In the genomic region with DNA sequence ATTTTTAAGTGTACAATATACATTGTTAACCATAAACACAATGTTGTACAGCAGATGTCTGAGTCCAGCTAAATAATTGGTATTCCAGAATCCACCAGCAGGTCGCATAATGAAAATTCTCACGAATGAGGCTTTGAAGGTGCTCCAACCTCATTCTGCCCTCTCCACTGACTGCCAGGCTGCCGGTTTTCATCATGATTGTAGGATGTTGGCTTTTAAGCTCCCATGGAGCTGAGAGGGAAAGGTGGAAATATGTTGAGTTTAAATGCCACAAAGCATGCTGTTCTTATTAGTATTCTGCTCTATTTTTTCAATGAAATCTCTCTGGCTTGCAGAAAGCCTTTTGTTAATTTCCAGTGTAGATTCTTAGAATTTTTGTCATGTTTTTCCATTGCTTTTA, we compare ENCODE assay signal across 23 cellular contexts.
DNase-seq lines count a peak whose midpoint lies in the region; ATAC-seq, FAIRE-seq and TF ChIP-seq lines count a peak whose summit lies in the region.
"Had no signal": no experiment of that assay in that cellular context is flagged by ENCODE, and none has a peak within 500 bp of the region (broad histone marks: within the 10 kb centered on the region; RNA-seq: fewer than 3 reads in every experiment).

No MANE protein-coding gene starts in this region.

- H3K4ac ChIP-seq in IMR-90 (ENCODE audit: low read depth, low read length): no peak overlapping the region

- dilution Hi-C loops in IMR-90 (cut with HindIII; ENCODE audit: low sequenced_read_pairs, unreplicated experiment): no loop called here

- no peak for TF ChIP-seq POLR2A in IMR-90 (IDR thresholded peaks at IDR 0.05; ENCODE audit: low read depth, low read length)
- no peak for TF ChIP-seq POLR2A in lower leg skin (IDR thresholded peaks at IDR 0.05)

- H2BK15ac ChIP-seq in IMR-90 (ENCODE audit: low read depth, low read length): no peak overlapping the region

- H2BK20ac ChIP-seq in IMR-90 (ENCODE audit: low read depth, low read length): peak overlapping the region; percentile 22; the same call in 1 of the 2 replicates

- peak overlapping the region; percentile 29; the same call in 1 of the 2 replicates for H2BK120ac ChIP-seq in IMR-90 (ENCODE audit: low read depth, low read length)

- H3K14ac ChIP-seq in IMR-90 (replicated peaks; ENCODE audit: low read depth, low read length): no peak overlapping the region; the same call in 1 of the 2 replicates

- TF ChIP-seq RAD21 in IMR-90 (IDR thresholded peaks at IDR 0.05; ENCODE audit: low read length): no peak

- no peak overlapping the region for H3K56ac ChIP-seq in IMR-90 (ENCODE audit: extremely low read depth, insufficient read depth, low read length)

- FAIRE-seq in HTR-8/SVneo (lab: Jason Lieb, UNC): no peak
- FAIRE-seq: bronchial epithelial cell, H1 had no signal

- H3K23ac ChIP-seq in IMR-90 (ENCODE audit: low read depth, low read length): no peak overlapping the region

- H4K8ac ChIP-seq in IMR-90 (ENCODE audit: low read depth in 2 of 2, low read length in 2 of 2): no peak overlapping the region; a peak in 1 of 4 replicates

- H3K27ac ChIP-seq in C4-2B: no peak overlapping the region
- no peak overlapping the region for H3K27ac ChIP-seq in IMR-90 (ENCODE audit: insufficient read depth, low read length)
- no peak overlapping the region for H3K27ac ChIP-seq in brain microvascular endothelial cell
- no peak overlapping the region for H3K27ac ChIP-seq in colonic mucosa
- H3K27ac ChIP-seq: BLaER1 treated with 17β-estradiol and CSF1 and Interleukin-3, amounts not matched to agents 10 nM and 100 nM; esophagus squamous epithelium; heart right ventricle had no signal

- H3K9me1 ChIP-seq in IMR-90 (ENCODE audit: insufficient read depth, low read length): peaks cover 4% of the 10 kb centered on the region

- H3K36me3 ChIP-seq in IMR-90 (ENCODE audit: control insufficient read depth, insufficient read depth, low read length) (no peaks in the 10 kb centered on the region), brain microvascular endothelial cell (replicated peaks) (no peaks in the 10 kb centered on the region), neuron (ENCODE audit: insufficient read depth, low read length) (no peaks in the 10 kb centered on the region), colonic mucosa (no peaks in the 10 kb centered on the region)
- H3K36me3 ChIP-seq: BLaER1 treated with 17β-estradiol and CSF1 and Interleukin-3, amounts not matched to agents 10 nM and 100 nM; esophagus squamous epithelium; heart right ventricle had no signal

- in situ Hi-C loops in IMR-90 (cut with MboI; ENCODE audit: low sequenced_read_pairs): no loop called here
- in situ Hi-C loops in brain microvascular endothelial cell (cut with HindIII; ENCODE audit: low pct_ligation_motif_present, low sequenced_read_pairs): loop anchor here (25.0 kb wide), 1 partner anchor 463 kb away; the partner anchor contains the start of gene PDGFD

- intact Hi-C loops in IMR-90 (cut with micrococcal nuclease): no loop called here
- intact Hi-C loops in colonic mucosa (cut with DNase I): no loop called here
- intact Hi-C loops in lower leg skin (cut with DNase I; ENCODE audit: low total_unique reads): no loop called here

- POLR2A ChIA-PET in IMR-90 (lab: Charles Lee; ENCODE audit: unreplicated experiment): no interaction called here

- peak overlapping the region; percentile 18 for H2BK5ac ChIP-seq in IMR-90 (ENCODE audit: low read depth, low read length, poor library complexity, severe bottlenecking)

- H3K9me3 ChIP-seq in IMR-90 (ENCODE audit: control insufficient read depth, insufficient read depth, low read length) (no peaks in the 10 kb centered on the region), neuron (ENCODE audit: low read length) (no peaks in the 10 kb centered on the region), colonic mucosa (no peaks in the 10 kb centered on the region)
- H3K9me3 ChIP-seq: esophagus squamous epithelium had no signal

- H2AFZ ChIP-seq in IMR-90 (replicated peaks; ENCODE audit: low read length, poor library complexity) (no peak overlapping the region), neuron (ENCODE audit: low read depth, low read length) (peak overlapping the region; percentile 18)

- DNase-seq in IMR-90: no peak
- DNase-seq in brain microvascular endothelial cell: no peak
- DNase-seq in colonic mucosa: no peak
- no peak for DNase-seq in HTR-8/SVneo (ENCODE audit: insufficient read length, low spot score)
- DNase-seq in lower leg skin (ENCODE audit: low spot score in 2 of 2): no peak
- no peak for DNase-seq in RPMI8226
- DNase-seq: activated B cell treated with CpG ODN at 0.5 μM for 24 hours; activated CD8-positive, alpha-beta T cell treated with anti-CD3 and anti-CD28 coated beads for 36 hours; activated naive CD4-positive, alpha-beta T cell treated with anti-CD3 and anti-CD28 coated beads, Interleukin-2, amount 50 U/mL, for 16 hours; activated T-cell treated with anti-CD3 and anti-CD28 coated beads, Interleukin-2, amount 50 U/mL, for 4 hours; esophagus squamous epithelium; heart right ventricle; naive B cell; NCI-H187; NCI-H510A; SHP77 treated with DMSO at 0.1 percent for 48 hours; stimulated activated CD4-positive, alpha-beta T cell treated with anti-CD3 and anti-CD28 coated beads, Interleukin-4, amount 100 ng/mL, for 4 hours had no signal

- no peak overlapping the region for H3K4me2 ChIP-seq in IMR-90 (ENCODE audit: low read depth, low read length)
- H3K4me2 ChIP-seq: BLaER1 treated with 17β-estradiol and CSF1 and Interleukin-3, amounts not matched to agents 10 nM and 100 nM had no signal

- no peaks in the 10 kb centered on the region for H3K79me1 ChIP-seq in IMR-90 (ENCODE audit: low read depth in 1 of 2, low read length in 2 of 2)

- no peak for ATAC-seq in IMR-90 (ENCODE audit: low read depth)
- ATAC-seq: activated CD8-positive, alpha-beta T cell treated with anti-CD3 and anti-CD28 coated beads for 36 hours; activated T-cell treated with anti-CD3 and anti-CD28 coated beads, Interleukin-2, amount 50 U/mL, for 4 hours; heart right ventricle had no signal

- CTCF ChIA-PET in IMR-90 (lab: Yijun Ruan, JAX): no interaction called here

- no peaks in the 10 kb centered on the region for H4K20me1 ChIP-seq in IMR-90 (ENCODE audit: insufficient read depth, low read length)
- H4K20me1 ChIP-seq: BLaER1 treated with 17β-estradiol and CSF1 and Interleukin-3, amounts not matched to agents 10 nM and 100 nM had no signal

- no peak overlapping the region for H2AK5ac ChIP-seq in IMR-90 (ENCODE audit: low read depth, low read length)

- H4K5ac ChIP-seq in IMR-90 (ENCODE audit: low read depth, low read length): peak overlapping the region; percentile 75; the same call in 1 of the 2 replicates

- H3K4me3 ChIP-seq in IMR-90 (ENCODE audit: insufficient read depth, low read depth, low read length): no peak overlapping the region
- H3K4me3 ChIP-seq in brain microvascular endothelial cell (ENCODE audit: low read depth, low read length): no peak overlapping the region
- H3K4me3 ChIP-seq in neuron (ENCODE audit: low read length): no peak overlapping the region
- H3K4me3 ChIP-seq in colonic mucosa: no peak overlapping the region
- H3K4me3 ChIP-seq in lower leg skin (ENCODE audit: low read depth, poor library complexity, severe bottlenecking): no peak overlapping the region
- H3K4me3 ChIP-seq: BLaER1 treated with 17β-estradiol and CSF1 and Interleukin-3, amounts not matched to agents 10 nM and 100 nM; esophagus squamous epithelium; heart right ventricle; lung had no signal

- H3K9ac ChIP-seq in IMR-90 (ENCODE audit: low read depth, low read length) (no peak overlapping the region), colonic mucosa (ENCODE audit: low read depth in 2 of 2, low read length in 2 of 2) (no peak overlapping the region)
- H3K9ac ChIP-seq: BLaER1 treated with 17β-estradiol and CSF1 and Interleukin-3, amounts not matched to agents 10 nM and 100 nM had no signal

- no CpG with 5 or more reads among the region's 3 CpGs for WGBS in IMR-90 (ENCODE audit: extremely low coverage in 2 of 2, insufficient read length in 1 of 2), 2 experiments
- 59 to 79% methylated on average over 3 of the region's 3 CpGs for WGBS in lower leg skin, 2 donors

- BruUV-seq in IMR-90 (replicated peaks; lab: Mats Ljungman, UMichigan): no TSS peak

- 0 out of 2 replicates have a peak, but pooled peaks have one; percentile 8 for TF ChIP-seq CTCF in C4-2B (conservative IDR thresholded peaks at IDR 0.05)
- 0 out of 2 replicates have a peak, but pooled peaks have one; percentile 5 for TF ChIP-seq CTCF in IMR-90 (conservative IDR thresholded peaks at IDR 0.05; ENCODE audit: low read depth, low read length)
- peak; percentile 34 for TF ChIP-seq CTCF in brain microvascular endothelial cell (IDR thresholded peaks at IDR 0.05; ENCODE audit: low read depth, low read length, missing control alignments)
- no peak for TF ChIP-seq CTCF in colonic mucosa (IDR thresholded peaks at IDR 0.05)
- TF ChIP-seq CTCF in lower leg skin (IDR thresholded peaks at IDR 0.05): no peak

- 0 out of 2 replicates have a peak overlapping the region, but pooled peaks have one; percentile 17 for H4K91ac ChIP-seq in IMR-90 (ENCODE audit: insufficient read depth, low read depth, low read length)

- H3K18ac ChIP-seq in IMR-90 (ENCODE audit: low read depth, low read length): peak overlapping the region; percentile 93

- no peaks in the 10 kb centered on the region for H3K27me3 ChIP-seq in IMR-90 (ENCODE audit: control insufficient read depth, insufficient read depth, low read length)
- H3K27me3 ChIP-seq in brain microvascular endothelial cell (replicated peaks): no peaks in the 10 kb centered on the region
- no peaks in the 10 kb centered on the region for H3K27me3 ChIP-seq in neuron (ENCODE audit: insufficient read depth, low read length)
- H3K27me3 ChIP-seq in colonic mucosa: no peaks in the 10 kb centered on the region
- H3K27me3 ChIP-seq: BLaER1 treated with 17β-estradiol and CSF1 and Interleukin-3, amounts not matched to agents 10 nM and 100 nM; esophagus squamous epithelium; heart right ventricle had no signal

- H3K4me1 ChIP-seq in IMR-90 (ENCODE audit: control insufficient read depth, insufficient read depth, low read length) (peaks cover 10% of the 10 kb centered on the region), neuron (ENCODE audit: insufficient read depth, low read length) (peaks cover 4% of the 10 kb centered on the region), colonic mucosa (no peaks in the 10 kb centered on the region)
- H3K4me1 ChIP-seq: BLaER1 treated with 17β-estradiol and CSF1 and Interleukin-3, amounts not matched to agents 10 nM and 100 nM had no signal

- no peak overlapping the region for H2AK9ac ChIP-seq in IMR-90 (replicated peaks; ENCODE audit: low read depth, low read length, poor library complexity)

TF ChIP-seq in IMR-90, 13 proteins besides CTCF, POLR2A, EP300 and RAD21 (continues in another document):
- TF ChIP-seq MXI1 (IDR thresholded peaks at IDR 0.05; ENCODE audit: borderline replicate concordance, low read depth, low read length): no peak
- no peak for TF ChIP-seq USF2 (IDR thresholded peaks at IDR 0.05; ENCODE audit: low read depth, low read length)

Comparison
In these comparisons a context has a peak if more than half of its experiments do, and no peak if none do; other contexts are left out.
1. CTCF ChIP-seq: peak in C4-2B (single experiment), IMR-90 (single experiment) and brain microvascular endothelial cell (single experiment); none in colonic mucosa (single experiment) and lower leg skin (0 of 3).